ENCODE assay signal across 1 cellular context in the genomic region with DNA sequence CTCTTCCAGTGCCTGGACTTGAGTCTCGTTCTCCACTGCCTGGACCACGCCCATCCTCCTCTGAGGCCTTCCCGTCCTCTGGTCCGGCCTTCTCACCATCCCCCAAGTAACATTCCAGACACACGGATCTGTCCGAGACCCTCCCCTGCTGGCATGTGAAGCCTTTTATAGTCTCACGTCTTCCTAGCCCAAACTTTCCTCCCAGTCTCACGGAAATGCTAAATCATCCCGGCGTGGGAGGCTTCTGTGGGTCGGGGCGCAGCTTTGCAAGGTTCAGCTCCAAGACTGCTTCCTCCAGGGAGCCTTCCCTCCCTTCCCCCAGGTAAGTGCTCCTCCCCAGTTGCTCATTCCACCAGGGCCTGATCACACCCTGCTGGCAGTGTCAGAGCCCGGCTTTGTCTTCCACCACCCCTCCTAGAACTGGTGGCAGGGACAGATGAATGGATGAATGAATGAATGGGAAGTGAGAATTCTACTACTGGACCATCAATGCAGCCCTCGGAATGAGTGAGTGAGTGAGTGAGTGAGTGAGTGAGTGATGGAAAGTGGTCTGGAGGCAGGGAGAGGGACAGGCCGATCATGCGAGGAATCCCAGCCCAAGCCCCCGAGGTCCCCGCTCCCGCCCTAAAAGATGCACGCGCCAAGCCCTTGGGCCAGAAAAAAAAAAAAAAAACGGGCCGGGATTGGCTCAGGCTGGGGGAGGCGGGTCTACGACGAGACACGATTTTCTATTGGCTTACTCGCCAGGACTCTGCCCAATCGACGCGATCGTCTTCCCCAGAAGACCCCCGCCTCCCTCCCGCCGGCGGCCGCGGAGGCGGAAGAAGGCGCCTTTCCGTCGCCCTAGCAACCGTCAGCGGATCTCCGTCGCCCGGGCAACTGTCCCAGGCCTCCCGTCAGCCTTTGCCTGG.
TF ChIP-seq lines count a peak whose summit lies in the region.

No MANE protein-coding gene starts in this region.

TF ChIP-seq in HepG2, 621 proteins besides CTCF, POLR2A, EP300 and RAD21 (continues in another document):
- TF ChIP-seq, protein P1, sequence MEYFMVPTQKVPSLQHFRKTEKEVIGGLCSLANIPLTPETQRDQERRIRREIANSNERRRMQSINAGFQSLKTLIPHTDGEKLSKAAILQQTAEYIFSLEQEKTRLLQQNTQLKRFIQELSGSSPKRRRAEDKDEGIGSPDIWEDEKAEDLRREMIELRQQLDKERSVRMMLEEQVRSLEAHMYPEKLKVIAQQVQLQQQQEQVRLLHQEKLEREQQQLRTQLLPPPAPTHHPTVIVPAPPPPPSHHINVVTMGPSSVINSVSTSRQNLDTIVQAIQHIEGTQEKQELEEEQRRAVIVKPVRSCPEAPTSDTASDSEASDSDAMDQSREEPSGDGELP (IDR thresholded peaks at IDR 0.05; ENCODE audit: borderline replicate concordance, low read depth): peak; percentile 40; the same call in 1 of the 2 replicates
- TF ChIP-seq SP140L (CRISPR knock-in tag; IDR thresholded peaks at IDR 0.05; ENCODE audit: borderline replicate concordance) (no peak), ZNF496 (CRISPR knock-in tag; IDR thresholded peaks at IDR 0.05; ENCODE audit: insufficient replicate concordance) (no peak), NFYB (CRISPR knock-in tag; IDR thresholded peaks at IDR 0.05) (peak; percentile 75), ZNF441 (CRISPR knock-in tag; IDR thresholded peaks at IDR 0.05; ENCODE audit: borderline replicate concordance) (no peak), EHMT2 (IDR thresholded peaks at IDR 0.05; ENCODE audit: borderline replicate concordance, low read depth, low read length) (no peak), SIN3A (IDR thresholded peaks at IDR 0.05; ENCODE audit: borderline replicate concordance, low read depth, low read length) (peak; percentile 48; the same call in 1 of the 2 replicates), SP2 (CRISPR knock-in tag; IDR thresholded peaks at IDR 0.05) (peak; percentile 84), DZIP1 (CRISPR knock-in tag; IDR thresholded peaks at IDR 0.05) (no peak), ELF1 (CRISPR knock-in tag; IDR thresholded peaks at IDR 0.05) (peak; percentile 86), ZFP36L1 (CRISPR knock-in tag; IDR thresholded peaks at IDR 0.05) (no peak), RFX1 (IDR thresholded peaks at IDR 0.05) (peak; percentile 97), CHCHD3 (CRISPR knock-in tag; IDR thresholded peaks at IDR 0.05) (no peak), SNAPC5 (CRISPR knock-in tag; IDR thresholded peaks at IDR 0.05; ENCODE audit: borderline replicate concordance) (no peak), CENPX (CRISPR knock-in tag; IDR thresholded peaks at IDR 0.05) (no peak), SMC3 (IDR thresholded peaks at IDR 0.05; ENCODE audit: low read length) (no peak), NFYC (CRISPR knock-in tag; IDR thresholded peaks at IDR 0.05) (peak; percentile 78), HNRNPLL (IDR thresholded peaks at IDR 0.05; ENCODE audit: low read depth, low read length, poor library complexity, severe bottlenecking) (peak; percentile 23), ZNF83 (CRISPR knock-in tag; IDR thresholded peaks at IDR 0.05; ENCODE audit: borderline replicate concordance) (no peak), GABPB1 (CRISPR knock-in tag; IDR thresholded peaks at IDR 0.05) (peak; percentile 78), RFX3 (CRISPR knock-in tag; IDR thresholded peaks at IDR 0.05) (peak; percentile 96), ARID4A (CRISPR knock-in tag; IDR thresholded peaks at IDR 0.05; ENCODE audit: borderline replicate concordance) (peak; percentile 55; the same call in 1 of the 2 replicates), ZXDC (CRISPR knock-in tag; IDR thresholded peaks at IDR 0.05) (no peak), MED8 (CRISPR knock-in tag; IDR thresholded peaks at IDR 0.05; ENCODE audit: insufficient replicate concordance) (no peak), PCBP2 (optimal IDR thresholded peaks at IDR 0.05; ENCODE audit: low read depth, low read length, poor library complexity, severe bottlenecking) (no peak), ZNF761 (CRISPR knock-in tag; conservative IDR thresholded peaks at IDR 0.05) (no peak), XRCC5 (optimal IDR thresholded peaks at IDR 0.05; ENCODE audit: low read length) (no peak), RBM22 (optimal IDR thresholded peaks at IDR 0.05; ENCODE audit: low read length) (peak; percentile 100), MIER3 (CRISPR knock-in tag; IDR thresholded peaks at IDR 0.05; ENCODE audit: borderline replicate concordance) (no peak), ELF4 (CRISPR knock-in tag; IDR thresholded peaks at IDR 0.05; ENCODE audit: borderline replicate concordance) (no peak), THAP11 (CRISPR knock-in tag; IDR thresholded peaks at IDR 0.05) (peak; percentile 15; the same call in 1 of the 2 replicates), ARID3A (IDR thresholded peaks at IDR 0.05; ENCODE audit: low read depth, low read length) (no peak), CC2D1A (CRISPR knock-in tag; IDR thresholded peaks at IDR 0.05) (no peak), MYNN (CRISPR knock-in tag; IDR thresholded peaks at IDR 0.05; ENCODE audit: low read depth) (peak; percentile 71; the same call in 1 of the 2 replicates), TAF1 (CRISPR knock-in tag; IDR thresholded peaks at IDR 0.05) (no peak), KDM5B (CRISPR knock-in tag; IDR thresholded peaks at IDR 0.05; ENCODE audit: borderline replicate concordance) (no peak), POGZ (CRISPR knock-in tag; IDR thresholded peaks at IDR 0.05) (0 out of 2 replicates have a peak, but pooled peaks have one; percentile 16), PATZ1 (CRISPR knock-in tag; IDR thresholded peaks at IDR 0.05) (peak; percentile 46; the same call in 1 of the 2 replicates), MXI1 (IDR thresholded peaks at IDR 0.05; ENCODE audit: borderline replicate concordance, low read depth, low read length) (peak; percentile 98), U2AF2 (IDR thresholded peaks at IDR 0.05; ENCODE audit: low read depth, low read length) (peak; percentile 98), HDAC1 (CRISPR knock-in tag; IDR thresholded peaks at IDR 0.05) (0 out of 2 replicates have a peak, but pooled peaks have one; percentile 37), ONECUT2 (CRISPR knock-in tag; IDR thresholded peaks at IDR 0.05) (no peak)
- TF ChIP-seq, protein P2, sequence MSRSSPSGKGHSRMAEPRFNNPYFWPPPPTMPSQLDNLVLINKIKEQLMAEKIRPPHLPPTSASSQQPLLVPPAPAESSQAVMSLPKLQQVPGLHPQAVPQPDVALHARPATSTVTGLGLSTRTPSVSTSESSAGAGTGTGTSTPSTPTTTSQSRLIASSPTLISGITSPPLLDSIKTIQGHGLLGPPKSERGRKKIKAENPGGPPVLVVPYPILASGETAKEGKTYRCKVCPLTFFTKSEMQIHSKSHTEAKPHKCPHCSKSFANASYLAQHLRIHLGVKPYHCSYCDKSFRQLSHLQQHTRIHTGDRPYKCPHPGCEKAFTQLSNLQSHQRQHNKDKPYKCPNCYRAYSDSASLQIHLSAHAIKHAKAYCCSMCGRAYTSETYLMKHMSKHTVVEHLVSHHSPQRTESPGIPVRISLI (CRISPR knock-in tag; IDR thresholded peaks at IDR 0.05; ENCODE audit: borderline replicate concordance): peak; percentile 93
- TF ChIP-seq, protein P3, sequence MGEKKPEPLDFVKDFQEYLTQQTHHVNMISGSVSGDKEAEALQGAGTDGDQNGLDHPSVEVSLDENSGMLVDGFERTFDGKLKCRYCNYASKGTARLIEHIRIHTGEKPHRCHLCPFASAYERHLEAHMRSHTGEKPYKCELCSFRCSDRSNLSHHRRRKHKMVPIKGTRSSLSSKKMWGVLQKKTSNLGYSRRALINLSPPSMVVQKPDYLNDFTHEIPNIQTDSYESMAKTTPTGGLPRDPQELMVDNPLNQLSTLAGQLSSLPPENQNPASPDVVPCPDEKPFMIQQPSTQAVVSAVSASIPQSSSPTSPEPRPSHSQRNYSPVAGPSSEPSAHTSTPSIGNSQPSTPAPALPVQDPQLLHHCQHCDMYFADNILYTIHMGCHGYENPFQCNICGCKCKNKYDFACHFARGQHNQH (CRISPR knock-in tag; IDR thresholded peaks at IDR 0.05): peak; percentile 68; the same call in 1 of the 2 replicates
